ENCODE assay signal across 2 cellular contexts in genomic region chr12:49730050-49730449, GRCh38.
TF ChIP-seq lines count a peak whose summit lies in the region.

No MANE protein-coding gene starts in this region.

TF ChIP-seq in HEK293, 187 proteins besides CTCF, POLR2A, EP300 and RAD21 (continued from another document):
- TF ChIP-seq, protein P1, sequence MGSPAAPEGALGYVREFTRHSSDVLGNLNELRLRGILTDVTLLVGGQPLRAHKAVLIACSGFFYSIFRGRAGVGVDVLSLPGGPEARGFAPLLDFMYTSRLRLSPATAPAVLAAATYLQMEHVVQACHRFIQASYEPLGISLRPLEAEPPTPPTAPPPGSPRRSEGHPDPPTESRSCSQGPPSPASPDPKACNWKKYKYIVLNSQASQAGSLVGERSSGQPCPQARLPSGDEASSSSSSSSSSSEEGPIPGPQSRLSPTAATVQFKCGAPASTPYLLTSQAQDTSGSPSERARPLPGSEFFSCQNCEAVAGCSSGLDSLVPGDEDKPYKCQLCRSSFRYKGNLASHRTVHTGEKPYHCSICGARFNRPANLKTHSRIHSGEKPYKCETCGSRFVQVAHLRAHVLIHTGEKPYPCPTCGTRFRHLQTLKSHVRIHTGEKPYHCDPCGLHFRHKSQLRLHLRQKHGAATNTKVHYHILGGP (tag by site-specific recombination; IDR thresholded peaks at IDR 0.05), result no peak
- TF ChIP-seq SCRT1 (tag by site-specific recombination; IDR thresholded peaks at IDR 0.05; ENCODE audit: borderline replicate concordance), result peak; percentile 60; the same call in 1 of the 2 replicates
- no peak for TF ChIP-seq KLF9 (tag by site-specific recombination; IDR thresholded peaks at IDR 0.05; ENCODE audit: low read depth)
- TF ChIP-seq ZNF426 (tag by site-specific recombination; IDR thresholded peaks at IDR 0.05), result no peak
- TF ChIP-seq SP7 (tag by site-specific recombination; IDR thresholded peaks at IDR 0.05), result no peak
- no peak for TF ChIP-seq ZNF416 (tag by site-specific recombination; IDR thresholded peaks at IDR 0.05)
- no peak for TF ChIP-seq ZNF169 (tag by site-specific recombination; IDR thresholded peaks at IDR 0.05)
- TF ChIP-seq ZNF16 (tag by site-specific recombination; IDR thresholded peaks at IDR 0.05; ENCODE audit: low read depth), result no peak
- TF ChIP-seq ZNF239 (tag by site-specific recombination; IDR thresholded peaks at IDR 0.05), result no peak
- no peak for TF ChIP-seq ZEB2 (tag by site-specific recombination; IDR thresholded peaks at IDR 0.05)
- no peak for TF ChIP-seq ZNF530 (tag by site-specific recombination; IDR thresholded peaks at IDR 0.05; ENCODE audit: low read depth)
- TF ChIP-seq ZBTB7A (tag by site-specific recombination; IDR thresholded peaks at IDR 0.05; ENCODE audit: low read depth), result no peak
- TF ChIP-seq ZBTB10 (tag by site-specific recombination; IDR thresholded peaks at IDR 0.05), result no peak
- peak; percentile 76 for TF ChIP-seq SCRT2 (tag by site-specific recombination; IDR thresholded peaks at IDR 0.05)
- TF ChIP-seq, protein P2, sequence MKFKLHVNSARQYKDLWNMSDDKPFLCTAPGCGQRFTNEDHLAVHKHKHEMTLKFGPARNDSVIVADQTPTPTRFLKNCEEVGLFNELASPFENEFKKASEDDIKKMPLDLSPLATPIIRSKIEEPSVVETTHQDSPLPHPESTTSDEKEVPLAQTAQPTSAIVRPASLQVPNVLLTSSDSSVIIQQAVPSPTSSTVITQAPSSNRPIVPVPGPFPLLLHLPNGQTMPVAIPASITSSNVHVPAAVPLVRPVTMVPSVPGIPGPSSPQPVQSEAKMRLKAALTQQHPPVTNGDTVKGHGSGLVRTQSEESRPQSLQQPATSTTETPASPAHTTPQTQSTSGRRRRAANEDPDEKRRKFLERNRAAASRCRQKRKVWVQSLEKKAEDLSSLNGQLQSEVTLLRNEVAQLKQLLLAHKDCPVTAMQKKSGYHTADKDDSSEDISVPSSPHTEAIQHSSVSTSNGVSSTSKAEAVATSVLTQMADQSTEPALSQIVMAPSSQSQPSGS (tag by site-specific recombination; IDR thresholded peaks at IDR 0.05; ENCODE audit: low read depth), result peak; percentile 30; the same call in 1 of the 2 replicates
- TF ChIP-seq ZNF843 (tag by site-specific recombination; IDR thresholded peaks at IDR 0.05), result no peak
- TF ChIP-seq YY1 (tag by site-specific recombination; IDR thresholded peaks at IDR 0.05), result no peak
- no peak for TF ChIP-seq YY2 (tag by site-specific recombination; IDR thresholded peaks at IDR 0.05)
- no peak for TF ChIP-seq ZNF777 (tag by site-specific recombination; IDR thresholded peaks at IDR 0.05; ENCODE audit: borderline replicate concordance)

TF ChIP-seq in K562, 482 proteins besides CTCF, POLR2A, EP300 and RAD21 (continued from another document):
- TF ChIP-seq, protein P3, sequence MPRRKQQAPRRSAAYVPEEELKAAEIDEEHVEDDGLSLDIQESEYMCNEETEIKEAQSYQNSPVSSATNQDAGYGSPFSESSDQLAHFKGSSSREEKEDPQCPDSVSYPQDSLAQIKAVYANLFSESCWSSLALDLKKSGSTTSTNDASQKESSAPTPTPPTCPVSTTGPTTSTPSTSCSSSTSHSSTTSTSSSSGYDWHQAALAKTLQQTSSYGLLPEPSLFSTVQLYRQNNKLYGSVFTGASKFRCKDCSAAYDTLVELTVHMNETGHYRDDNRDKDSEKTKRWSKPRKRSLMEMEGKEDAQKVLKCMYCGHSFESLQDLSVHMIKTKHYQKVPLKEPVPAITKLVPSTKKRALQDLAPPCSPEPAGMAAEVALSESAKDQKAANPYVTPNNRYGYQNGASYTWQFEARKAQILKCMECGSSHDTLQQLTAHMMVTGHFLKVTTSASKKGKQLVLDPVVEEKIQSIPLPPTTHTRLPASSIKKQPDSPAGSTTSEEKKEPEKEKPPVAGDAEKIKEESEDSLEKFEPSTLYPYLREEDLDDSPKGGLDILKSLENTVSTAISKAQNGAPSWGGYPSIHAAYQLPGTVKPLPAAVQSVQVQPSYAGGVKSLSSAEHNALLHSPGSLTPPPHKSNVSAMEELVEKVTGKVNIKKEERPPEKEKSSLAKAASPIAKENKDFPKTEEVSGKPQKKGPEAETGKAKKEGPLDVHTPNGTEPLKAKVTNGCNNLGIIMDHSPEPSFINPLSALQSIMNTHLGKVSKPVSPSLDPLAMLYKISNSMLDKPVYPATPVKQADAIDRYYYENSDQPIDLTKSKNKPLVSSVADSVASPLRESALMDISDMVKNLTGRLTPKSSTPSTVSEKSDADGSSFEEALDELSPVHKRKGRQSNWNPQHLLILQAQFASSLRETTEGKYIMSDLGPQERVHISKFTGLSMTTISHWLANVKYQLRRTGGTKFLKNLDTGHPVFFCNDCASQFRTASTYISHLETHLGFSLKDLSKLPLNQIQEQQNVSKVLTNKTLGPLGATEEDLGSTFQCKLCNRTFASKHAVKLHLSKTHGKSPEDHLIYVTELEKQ (CRISPR knock-in tag; IDR thresholded peaks at IDR 0.05), result 0 out of 2 replicates have a peak, but pooled peaks have one; percentile 6
- TF ChIP-seq NEUROD1 (IDR thresholded peaks at IDR 0.05; ENCODE audit: borderline replicate concordance, low read depth, low read length, partially characterized antibody) (no peak), TEAD4 (IDR thresholded peaks at IDR 0.05; ENCODE audit: low read length) (no peak), TEAD4 (CRISPR knock-in tag; IDR thresholded peaks at IDR 0.05; ENCODE audit: borderline replicate concordance) (no peak), POLR2H (tag; IDR thresholded peaks at IDR 0.05; ENCODE audit: low read depth) (peak; percentile 5; the same call in 1 of the 2 replicates), ETV6 (IDR thresholded peaks at IDR 0.05; ENCODE audit: borderline replicate concordance in 1 of 2, low read depth in 2 of 2, low read length in 1 of 2) (no peak), ETV6 (CRISPR knock-in tag; IDR thresholded peaks at IDR 0.05; ENCODE audit: borderline replicate concordance) (no peak)
TF ChIP-seq in K562: peak in this region for 2.
